In genomic region chr18:63741769-63742168, GRCh38 we compare ENCODE assay signal across 15 cellular contexts. TPM values are rescaled to one million over a fixed set of nuclear protein-coding genes. Genes with fewer than 3 reads are reported as not detected.
DNase-seq lines count a peak whose midpoint lies in the region; ATAC-seq and TF ChIP-seq lines count a peak whose summit lies in the region.
"Had no signal": no experiment of that assay in that cellular context is flagged by ENCODE, and none has a peak within 500 bp of the region (broad histone marks: within the 10 kb centered on the region; RNA-seq: fewer than 3 reads in every experiment).

No MANE protein-coding gene starts in this region.

- no peak overlapping the region for H3K18ac ChIP-seq in mesendoderm (ENCODE audit: low read length)

- CTCF ChIA-PET in Calu3 (lab: Charles Lee): interaction anchor here (0.6 to 3.5 kb wide), 27 partner anchors 10 to 1266 kb away, joined by 3 to 62 read pairs (median 6); no protein-coding TSS in a partner anchor
- CTCF ChIA-PET in GM10248 (lab: Yijun Ruan, JAX): interaction anchor here (1.0 to 1.6 kb wide), 11 partner anchors 11 to 231 kb away, joined by 3 to 11 read pairs (median 3); no protein-coding TSS in a partner anchor

- H3K4me1 ChIP-seq in mesendoderm (ENCODE audit: control insufficient read depth, low read depth, low read length): no peaks in the 10 kb centered on the region

- no peak overlapping the region for H3K23ac ChIP-seq in mesendoderm (ENCODE audit: low read length)

- no peaks in the 10 kb centered on the region for H3K36me3 Mint-ChIP-seq in Calu3 (ENCODE audit: insufficient read depth, unreplicated experiment)

- POLR2A ChIA-PET in GM10248 (lab: Yijun Ruan, JAX): no interaction called here

- H3K36me3 ChIP-seq in brain microvascular endothelial cell (replicated peaks): no peaks in the 10 kb centered on the region
- no peaks in the 10 kb centered on the region for H3K36me3 ChIP-seq in mesendoderm (ENCODE audit: control insufficient read depth, insufficient read depth, low read length)

- no peaks in the 10 kb centered on the region for H3K27me3 ChIP-seq in brain microvascular endothelial cell (replicated peaks)
- H3K27me3 ChIP-seq in mesendoderm (ENCODE audit: insufficient read depth, low read length, poor library complexity): no peaks in the 10 kb centered on the region

- H3K79me1 ChIP-seq in mesendoderm (ENCODE audit: low read length): no peaks in the 10 kb centered on the region

- no peaks in the 10 kb centered on the region for H3K27me3 Mint-ChIP-seq in Calu3 (ENCODE audit: unreplicated experiment)

- intact Hi-C loops in Calu3 (cut with micrococcal nuclease; ENCODE audit: unreplicated experiment): loop anchor here (1.0 to 2.0 kb wide), 2 partner anchors 163 to 223 kb away; no protein-coding TSS in a partner anchor

- H3K27ac ChIP-seq in brain microvascular endothelial cell: no peak overlapping the region
- no peak overlapping the region for H3K27ac ChIP-seq in mesendoderm (ENCODE audit: low read depth, low read length)

- H3K4me3 ChIP-seq in brain microvascular endothelial cell (ENCODE audit: low read depth, low read length): no peak overlapping the region
- H3K4me3 ChIP-seq in mesendoderm (ENCODE audit: low read length): no peak overlapping the region

- no peak overlapping the region for H3K9ac ChIP-seq in mesendoderm (ENCODE audit: low read length)

- in situ Hi-C loops in brain microvascular endothelial cell (cut with HindIII; ENCODE audit: low pct_ligation_motif_present, low sequenced_read_pairs): no loop called here

- no peak for DNase-seq in Calu3
- peak; percentile 46 for DNase-seq in brain microvascular endothelial cell
- peak; percentile 22 for DNase-seq in mesendoderm
- DNase-seq in glomerular visceral epithelial cell (ENCODE audit: extremely low spot score): no peak
- no peak for DNase-seq in globus pallidus (ENCODE audit: low spot score)
- no peak for DNase-seq in GM10248 (ENCODE audit: extremely low spot score)
- DNase-seq: activated T-cell treated with anti-CD3 and anti-CD28 coated beads, Interleukin-2, amount 50 U/mL, for 1 hour; islet precursor cell; NCI-H2107; small intestine; stimulated activated naive CD4-positive, alpha-beta T cell treated with Interleukin-2 at 50 U/mL for 16 hours; T-helper 1 cell had no signal

- ATAC-seq in HG03159 (IDR thresholded peaks at IDR 0.05; ENCODE audit: unreplicated experiment): no peak

- H2BK120ac ChIP-seq in mesendoderm (ENCODE audit: low read depth, low read length): no peak overlapping the region

- WGBS in mesendoderm (ENCODE audit: extremely low coverage, insufficient coverage, low lambda C conversion rate): no CpG with 5 or more reads among the region's 4 CpGs

- no TSS peak for BruUV-seq in Calu3 (replicated peaks; lab: Mats Ljungman, UMichigan)

- H3K56ac ChIP-seq in mesendoderm (ENCODE audit: low read length): no peak overlapping the region

- H2BK15ac ChIP-seq in mesendoderm (replicated peaks; ENCODE audit: low read depth): no peak overlapping the region

- H3K4ac ChIP-seq in mesendoderm (ENCODE audit: low read depth, low read length): no peak overlapping the region

- no peak overlapping the region for H2BK5ac ChIP-seq in mesendoderm (ENCODE audit: low read length)

- no peak overlapping the region for H3K4me2 ChIP-seq in mesendoderm (ENCODE audit: low read length)

- no peak overlapping the region for H3K4me3 Mint-ChIP-seq in Calu3 (ENCODE audit: low read depth, unreplicated experiment)
- H3K4me3 Mint-ChIP-seq: dendritic cell treated with granulocyte-macrophage colony-stimulating factor and Interleukin-4, amounts not matched to agents 40 ng/mL and 50 ng/mL, for 4 days had no signal

- no peak overlapping the region for H3K27ac Mint-ChIP-seq in Calu3 (ENCODE audit: unreplicated experiment)
- H3K27ac Mint-ChIP-seq: dendritic cell treated with granulocyte-macrophage colony-stimulating factor and Interleukin-4, amounts not matched to agents 40 ng/mL and 50 ng/mL, for 4 days had no signal

- H2AK5ac ChIP-seq in mesendoderm (ENCODE audit: low read length): no peak overlapping the region

- H4K8ac ChIP-seq in mesendoderm (ENCODE audit: low read depth, low read length): no peak overlapping the region

- no peak overlapping the region for H4K5ac ChIP-seq in mesendoderm (ENCODE audit: low read length)

- peaks cover 35% of the 10 kb centered on the region for H3K4me1 Mint-ChIP-seq in Calu3 (ENCODE audit: low read depth, unreplicated experiment)

- peak; percentile 36 for TF ChIP-seq CTCF in Calu3 (IDR thresholded peaks at IDR 0.05; ENCODE audit: unreplicated experiment)
- peak; percentile 74 for TF ChIP-seq CTCF in LNCAP (IDR thresholded peaks at IDR 0.05)
- TF ChIP-seq CTCF in brain microvascular endothelial cell (IDR thresholded peaks at IDR 0.05; ENCODE audit: low read depth, low read length, missing control alignments): peak; percentile 56
- no peak for TF ChIP-seq CTCF in GM10248 (IDR thresholded peaks at IDR 0.05; ENCODE audit: control extremely low read depth, extremely low read depth, low read depth, missing control alignments)

- H3K79me2 ChIP-seq in mesendoderm (ENCODE audit: control insufficient read depth, insufficient read depth, low read length): no peaks in the 10 kb centered on the region

- H3K9me3 Mint-ChIP-seq in Calu3 (ENCODE audit: low read depth, unreplicated experiment): no peaks in the 10 kb centered on the region
- H3K9me3 Mint-ChIP-seq: dendritic cell treated with granulocyte-macrophage colony-stimulating factor and Interleukin-4, amounts not matched to agents 40 ng/mL and 50 ng/mL, for 4 days had no signal

RNA-seq across cellular contexts. Expression of gene SERPINB7, which starts 33.4 kb away (rescaled TPM):
- total RNA-seq in Calu3 (2022): 0.19 and 0.88 TPM in 2 replicates
- polyA plus RNA-seq in mesendoderm (2013, experiment 1 of 2): not detected
- polyA plus RNA-seq in mesendoderm (2013, experiment 2 of 2): not detected
- polyA plus RNA-seq: small intestine had no signal

RNA-seq across cellular contexts. Expression of gene SERPINB11, which starts 39.0 kb away (rescaled TPM):
- not detected in 2 replicates for total RNA-seq in Calu3 (2022)
- 0.01 TPM for polyA plus RNA-seq in mesendoderm (2013, experiment 1 of 2)
- polyA plus RNA-seq in mesendoderm (2013, experiment 2 of 2): 0.08 TPM
- polyA plus RNA-seq: small intestine had no signal

Comparison
In these comparisons a context has a peak if more than half of its experiments do, and no peak if none do; other contexts are left out.
1. DNase-seq: peak in brain microvascular endothelial cell (single experiment) and mesendoderm (single experiment); none in Calu3 (single experiment), glomerular visceral epithelial cell (single experiment), globus pallidus (single experiment) and GM10248 (single experiment).